In the genomic region with DNA sequence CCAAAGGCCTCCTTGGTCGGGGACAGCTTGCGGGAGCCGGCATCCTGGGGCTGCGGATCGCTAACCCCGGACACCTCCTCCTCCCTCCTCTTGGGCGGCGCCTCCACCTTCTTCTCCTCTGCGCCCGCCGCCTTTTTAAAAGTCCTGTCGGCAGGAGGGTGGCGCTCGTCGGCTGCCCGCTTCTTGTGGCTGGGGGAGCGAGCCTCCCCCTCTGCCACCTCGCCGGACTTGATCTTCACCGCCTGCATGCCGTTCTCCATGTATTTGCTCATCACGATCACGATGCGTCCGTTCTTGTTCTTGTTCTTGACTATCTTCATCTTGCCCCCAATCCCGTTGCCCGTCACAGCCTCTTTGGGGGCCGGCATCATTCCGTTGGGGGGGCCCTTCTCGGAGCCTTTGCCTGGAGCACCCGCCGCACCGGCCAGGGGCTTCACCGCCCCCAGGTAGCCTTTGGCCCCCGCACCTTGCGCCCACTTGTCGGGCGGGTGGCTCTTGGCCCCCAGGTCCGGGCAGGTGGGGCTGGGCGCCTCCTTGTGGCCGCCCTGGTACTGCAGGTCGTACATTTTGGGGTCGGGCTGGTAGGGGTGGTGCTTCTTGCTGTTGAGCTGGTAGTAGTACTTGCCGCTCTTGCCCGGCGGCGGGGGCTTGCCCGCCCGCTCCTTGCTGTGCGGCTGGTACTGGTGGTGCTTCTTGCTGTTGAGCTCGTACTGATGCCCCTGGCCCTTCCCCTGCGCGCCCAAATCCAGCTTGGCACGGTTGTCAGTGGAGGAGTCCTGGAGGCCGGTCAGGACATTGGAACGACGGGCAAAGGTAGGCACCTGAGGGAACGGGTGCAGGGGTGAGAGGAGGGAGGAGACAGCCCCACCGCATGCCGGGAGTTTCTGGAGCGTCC, we compare ENCODE assay signal across 1 cellular context.
A peak's percentile ranks its signal among the peaks of the same experiment; 100 is the strongest.
TF ChIP-seq lines count a peak whose summit lies in the region.

No MANE protein-coding gene starts in this region.

TF ChIP-seq in K562, 482 proteins besides CTCF, POLR2A, EP300 and RAD21 (continued from another document):
- TF ChIP-seq, protein P1, sequence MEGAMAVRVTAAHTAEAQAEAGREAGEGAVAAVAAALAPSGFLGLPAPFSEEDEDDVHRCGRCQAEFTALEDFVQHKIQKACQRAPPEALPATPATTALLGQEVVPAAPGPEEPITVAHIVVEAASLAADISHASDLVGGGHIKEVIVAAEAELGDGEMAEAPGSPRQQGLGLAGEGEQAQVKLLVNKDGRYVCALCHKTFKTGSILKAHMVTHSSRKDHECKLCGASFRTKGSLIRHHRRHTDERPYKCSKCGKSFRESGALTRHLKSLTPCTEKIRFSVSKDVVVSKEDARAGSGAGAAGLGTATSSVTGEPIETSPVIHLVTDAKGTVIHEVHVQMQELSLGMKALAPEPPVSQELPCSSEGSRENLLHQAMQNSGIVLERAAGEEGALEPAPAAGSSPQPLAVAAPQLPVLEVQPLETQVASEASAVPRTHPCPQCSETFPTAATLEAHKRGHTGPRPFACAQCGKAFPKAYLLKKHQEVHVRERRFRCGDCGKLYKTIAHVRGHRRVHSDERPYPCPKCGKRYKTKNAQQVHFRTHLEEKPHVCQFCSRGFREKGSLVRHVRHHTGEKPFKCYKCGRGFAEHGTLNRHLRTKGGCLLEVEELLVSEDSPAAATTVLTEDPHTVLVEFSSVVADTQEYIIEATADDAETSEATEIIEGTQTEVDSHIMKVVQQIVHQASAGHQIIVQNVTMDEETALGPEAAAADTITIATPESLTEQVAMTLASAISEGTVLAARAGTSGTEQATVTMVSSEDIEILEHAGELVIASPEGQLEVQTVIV (CRISPR knock-in tag; IDR thresholded peaks at IDR 0.05; ENCODE audit: borderline replicate concordance): no peak
- TF ChIP-seq, protein P2, sequence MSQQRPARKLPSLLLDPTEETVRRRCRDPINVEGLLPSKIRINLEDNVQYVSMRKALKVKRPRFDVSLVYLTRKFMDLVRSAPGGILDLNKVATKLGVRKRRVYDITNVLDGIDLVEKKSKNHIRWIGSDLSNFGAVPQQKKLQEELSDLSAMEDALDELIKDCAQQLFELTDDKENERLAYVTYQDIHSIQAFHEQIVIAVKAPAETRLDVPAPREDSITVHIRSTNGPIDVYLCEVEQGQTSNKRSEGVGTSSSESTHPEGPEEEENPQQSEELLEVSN (IDR thresholded peaks at IDR 0.05; ENCODE audit: borderline replicate concordance in 1 of 2, extremely low read depth in 1 of 2, insufficient read depth in 1 of 2, insufficient read length in 1 of 2, low read depth in 1 of 2, low read length in 1 of 2, poor library complexity in 1 of 2, severe bottlenecking in 1 of 2): no peak
- TF ChIP-seq RBM17 (IDR thresholded peaks at IDR 0.05; ENCODE audit: borderline replicate concordance, low read depth, low read length): no peak
- TF ChIP-seq TAF1 (IDR thresholded peaks at IDR 0.05; ENCODE audit: control insufficient read depth, extremely low read depth, insufficient read depth, low read length, severe bottlenecking): no peak
- no peak for TF ChIP-seq CBX3 (IDR thresholded peaks at IDR 0.05; ENCODE audit: borderline replicate concordance in 1 of 2, low read length in 2 of 2)
- TF ChIP-seq, protein P3, sequence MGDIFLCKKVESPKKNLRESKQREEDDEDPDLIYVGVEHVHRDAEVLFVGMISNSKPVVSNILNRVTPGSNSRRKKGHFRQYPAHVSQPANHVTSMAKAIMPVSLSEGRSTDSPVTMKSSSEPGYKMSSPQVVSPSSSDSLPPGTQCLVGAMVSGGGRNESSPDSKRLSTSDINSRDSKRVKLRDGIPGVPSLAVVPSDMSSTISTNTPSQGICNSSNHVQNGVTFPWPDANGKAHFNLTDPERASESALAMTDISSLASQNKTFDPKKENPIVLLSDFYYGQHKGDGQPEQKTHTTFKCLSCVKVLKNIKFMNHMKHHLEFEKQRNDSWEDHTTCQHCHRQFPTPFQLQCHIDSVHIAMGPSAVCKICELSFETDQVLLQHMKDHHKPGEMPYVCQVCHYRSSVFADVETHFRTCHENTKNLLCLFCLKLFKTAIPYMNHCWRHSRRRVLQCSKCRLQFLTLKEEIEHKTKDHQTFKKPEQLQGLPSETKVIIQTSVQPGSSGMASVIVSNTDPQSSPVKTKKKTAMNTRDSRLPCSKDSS (IDR thresholded peaks at IDR 0.05; ENCODE audit: low read depth, partially characterized antibody): no peak
- TF ChIP-seq, protein P4, sequence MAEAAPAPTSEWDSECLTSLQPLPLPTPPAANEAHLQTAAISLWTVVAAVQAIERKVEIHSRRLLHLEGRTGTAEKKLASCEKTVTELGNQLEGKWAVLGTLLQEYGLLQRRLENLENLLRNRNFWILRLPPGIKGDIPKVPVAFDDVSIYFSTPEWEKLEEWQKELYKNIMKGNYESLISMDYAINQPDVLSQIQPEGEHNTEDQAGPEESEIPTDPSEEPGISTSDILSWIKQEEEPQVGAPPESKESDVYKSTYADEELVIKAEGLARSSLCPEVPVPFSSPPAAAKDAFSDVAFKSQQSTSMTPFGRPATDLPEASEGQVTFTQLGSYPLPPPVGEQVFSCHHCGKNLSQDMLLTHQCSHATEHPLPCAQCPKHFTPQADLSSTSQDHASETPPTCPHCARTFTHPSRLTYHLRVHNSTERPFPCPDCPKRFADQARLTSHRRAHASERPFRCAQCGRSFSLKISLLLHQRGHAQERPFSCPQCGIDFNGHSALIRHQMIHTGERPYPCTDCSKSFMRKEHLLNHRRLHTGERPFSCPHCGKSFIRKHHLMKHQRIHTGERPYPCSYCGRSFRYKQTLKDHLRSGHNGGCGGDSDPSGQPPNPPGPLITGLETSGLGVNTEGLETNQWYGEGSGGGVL (CRISPR knock-in tag; IDR thresholded peaks at IDR 0.05): no peak
- peak; percentile 38; the same call in 1 of the 2 replicates for TF ChIP-seq BCOR (IDR thresholded peaks at IDR 0.05)
